Comparison of ENCODE assay signal across 8 cellular contexts in the genomic region with DNA sequence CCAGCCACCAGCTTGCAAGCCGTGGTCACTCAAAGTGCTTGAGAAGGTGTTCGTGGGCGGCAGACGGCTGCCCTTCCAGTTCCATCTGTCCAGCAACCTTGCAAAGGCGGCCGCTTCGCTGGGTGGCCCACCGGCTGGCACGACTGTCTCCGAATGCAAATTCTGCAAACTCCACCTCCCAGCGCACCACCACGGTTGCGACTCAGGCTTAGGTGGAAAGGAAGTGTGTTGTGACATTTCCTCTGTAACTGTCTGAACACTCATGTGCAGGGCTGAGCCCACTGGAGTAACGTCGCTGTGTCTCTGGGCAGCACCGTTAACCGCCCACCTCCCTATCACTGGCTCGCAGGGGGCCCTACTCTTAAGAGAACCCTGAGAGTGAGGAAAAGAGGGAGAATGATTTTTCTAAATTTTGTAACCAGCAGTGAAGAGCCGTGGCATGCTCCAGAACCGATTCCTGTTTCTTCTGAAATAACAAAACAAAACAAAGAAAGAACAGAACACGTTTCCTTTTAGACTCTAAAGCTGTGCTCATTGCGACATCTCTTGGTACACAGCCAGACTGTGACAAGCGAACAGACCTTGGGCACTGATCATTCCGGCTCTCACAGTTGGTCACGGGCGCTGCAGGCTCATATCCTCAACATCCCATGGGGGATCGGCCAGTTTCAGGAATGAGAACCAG.
DNase-seq lines count a peak whose midpoint lies in the region; ATAC-seq and TF ChIP-seq lines count a peak whose summit lies in the region.

A gene with protein sequence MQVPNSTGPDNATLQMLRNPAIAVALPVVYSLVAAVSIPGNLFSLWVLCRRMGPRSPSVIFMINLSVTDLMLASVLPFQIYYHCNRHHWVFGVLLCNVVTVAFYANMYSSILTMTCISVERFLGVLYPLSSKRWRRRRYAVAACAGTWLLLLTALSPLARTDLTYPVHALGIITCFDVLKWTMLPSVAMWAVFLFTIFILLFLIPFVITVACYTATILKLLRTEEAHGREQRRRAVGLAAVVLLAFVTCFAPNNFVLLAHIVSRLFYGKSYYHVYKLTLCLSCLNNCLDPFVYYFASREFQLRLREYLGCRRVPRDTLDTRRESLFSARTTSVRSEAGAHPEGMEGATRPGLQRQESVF (minus strand): TSS at position 155 of the 685 bp plus-strand sequence. CDS start 70,627 bp downstream, outside the sequence.

- no peak within 1 kb of the TSS for H3K4me3 ChIP-seq in foreskin fibroblast (ENCODE audit: low read depth in 1 of 2, low read length in 2 of 2)

- no peak for TF ChIP-seq CTCF in foreskin fibroblast (IDR thresholded peaks at IDR 0.05; ENCODE audit: low read depth, low read length)

- DNase-seq in NCI-H1436 treated with DMSO at 0.1 percent for 48 hours (lab: John Stamatoyannopoulos, UW) = peak; percentile 1
- DNase-seq in NCI-H1436 (lab: John Stamatoyannopoulos, UW) = no peak
- DNase-seq in NOMO-1 treated with DMSO at 0.1 percent for 48 hours (lab: John Stamatoyannopoulos, UW; ENCODE audit: unreplicated experiment) = peak; percentile 96
- peak; percentile 74 for DNase-seq in activated CD8-positive, alpha-beta memory T cell treated with anti-CD3 and anti-CD28 coated beads, Interleukin-2, amount 50 U/mL, for 4 hours
- peak; percentile 45 to 70 for DNase-seq in foreskin fibroblast
- peak; percentile 37 to 55 for DNase-seq in stimulated activated CD4-positive, alpha-beta T cell treated with anti-CD3 and anti-CD28 coated beads, Interleukin-1b, Interleukin-23, amount 100 ng/mL, for 1 hour (ENCODE audit: low read depth in 2 of 2)
- DNase-seq in amniotic stem cell (lab: John Stamatoyannopoulos, UW) = no peak

- peak; percentile 69 for ATAC-seq in HG02885 (IDR thresholded peaks at IDR 0.05; ENCODE audit: poor library complexity, unreplicated experiment)

Comparison
In these comparisons a context has a peak if more than half of its experiments do, and no peak if none do; other contexts are left out.
1. DNase-seq: peak in NCI-H1436 treated with DMSO at 0.1 percent for 48 hours (single experiment), NOMO-1 treated with DMSO at 0.1 percent for 48 hours (single experiment), activated CD8-positive, alpha-beta memory T cell treated with anti-CD3 and anti-CD28 coated beads, Interleukin-2, amount 50 U/mL, for 4 hours (single experiment), foreskin fibroblast (2 of 2) and stimulated activated CD4-positive, alpha-beta T cell treated with anti-CD3 and anti-CD28 coated beads, Interleukin-1b, Interleukin-23, amount 100 ng/mL, for 1 hour (2 of 2); none in NCI-H1436 (single experiment) and amniotic stem cell (single experiment).